In the genomic region with DNA sequence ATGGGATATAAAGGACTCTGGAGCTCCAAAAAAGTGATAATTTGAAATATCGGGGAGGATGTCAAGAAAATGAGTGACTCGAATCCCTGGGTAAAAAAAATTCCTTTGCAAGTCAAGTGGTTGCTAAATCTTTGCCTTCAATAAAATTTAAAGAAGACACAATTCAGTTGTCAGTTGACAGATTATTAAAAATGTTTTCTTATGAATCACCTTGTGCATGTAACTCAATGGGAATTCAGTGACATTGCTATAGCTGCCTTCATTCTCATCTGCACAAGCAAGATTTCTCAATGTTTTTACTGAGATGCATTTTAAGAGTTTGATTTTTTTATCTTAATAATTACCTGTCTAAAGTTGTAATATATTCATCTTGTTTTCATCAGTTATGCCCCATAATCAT, we compare ENCODE assay signal across 28 cellular contexts.
A peak's percentile ranks its signal among the peaks of the same experiment; 100 is the strongest.
DNase-seq lines count a peak whose midpoint lies in the region; ATAC-seq and TF ChIP-seq lines count a peak whose summit lies in the region.
"Had no signal": no experiment of that assay in that cellular context is flagged by ENCODE, and none has a peak within 500 bp of the region (broad histone marks: within the 10 kb centered on the region; RNA-seq: fewer than 3 reads in every experiment).

No MANE protein-coding gene starts in this region.

- H3K4me2 ChIP-seq in PC-3 (ENCODE audit: low read length), result peak overlapping the region; percentile 41

- H3K79me2 ChIP-seq in PC-3 (ENCODE audit: low read length), result no peaks in the 10 kb centered on the region

- no peak for TF ChIP-seq POLR2A in testis (IDR thresholded peaks at IDR 0.05)

- POLR2A ChIA-PET in PC-3 (lab: Charles Lee; ENCODE audit: unreplicated experiment), result no interaction called here

- CTCF ChIA-PET in PC-3 (lab: Charles Lee), result no interaction called here

- TF ChIP-seq CTCF in PC-3 (conservative IDR thresholded peaks at IDR 0.05; ENCODE audit: low read depth, low read length) (no peak), choroid plexus epithelial cell (conservative IDR thresholded peaks at IDR 0.05; ENCODE audit: low read depth, low read length) (no peak), testis (IDR thresholded peaks at IDR 0.05) (no peak)

- H3K27me3 ChIP-seq in PC-3 (ENCODE audit: low read length) (no peaks in the 10 kb centered on the region), testis (no peaks in the 10 kb centered on the region)
- H3K27me3 ChIP-seq: adrenal gland, right atrium auricular region had no signal

- no peak for ATAC-seq in PC-3
- ATAC-seq: activated CD8-positive, alpha-beta T cell treated with anti-CD3 and anti-CD28 coated beads, Interleukin-2, amount 10 ng/mL, durations not matched to agents 7 days and 5 days; GM12878; stimulated activated naive CD8-positive, alpha-beta T cell treated with anti-CD3 and anti-CD28 coated beads, Interleukin-15, Interleukin-2, amounts not matched to agents 100 U/mL and 50 U/mL, for 24 hours had no signal

- no peak overlapping the region for H2AFZ ChIP-seq in PC-3 (ENCODE audit: low read length)

- no peak overlapping the region for H3K4me3 ChIP-seq in PC-3 (ENCODE audit: low read length)
- no peak overlapping the region for H3K4me3 ChIP-seq in choroid plexus epithelial cell (ENCODE audit: low read depth, low read length)
- no peak overlapping the region for H3K4me3 ChIP-seq in testis
- H3K4me3 ChIP-seq: adrenal gland, GM12878, left ventricle myocardium inferior, right atrium auricular region had no signal

- intact Hi-C loops in PC-3 (cut with micrococcal nuclease), result loop anchor here (10.0 kb wide), 1 partner anchor 80 kb away; no protein-coding TSS in a partner anchor
- intact Hi-C loops in testis (cut with DNase I; ENCODE audit: low total_unique reads), result no loop called here

- no peaks in the 10 kb centered on the region for H3F3A ChIP-seq in PC-3 (ENCODE audit: low read length, unreplicated experiment)

- DNase-seq in A172 (ENCODE audit: low spot score) (peak; percentile 14), GM04504 (ENCODE audit: low read depth) (peak; percentile 32), PC-3 (peak; percentile 75), choroid plexus epithelial cell (ENCODE audit: low read depth) (peak; percentile 36), testis (no peak), NCI-H1417 (lab: John Stamatoyannopoulos, UW) (no peak), NCI-H2196 treated with DMSO at 0.1 percent for 48 hours (lab: John Stamatoyannopoulos, UW; ENCODE audit: unreplicated experiment) (no peak), DMS 273 (lab: John Stamatoyannopoulos, UW; ENCODE audit: unreplicated experiment) (no peak)
- DNase-seq: 8988T; activated CD4-positive, alpha-beta T cell treated with anti-CD3 and anti-CD28 coated beads for 4 hours; activated CD8-positive, alpha-beta T cell treated with anti-CD3 and anti-CD28 coated beads, Interleukin-2, amount 10 ng/mL, durations not matched to agents 7 days and 5 days; activated naive CD4-positive, alpha-beta T cell treated with anti-CD3 and anti-CD28 coated beads for 36 hours; adrenal gland; CD4-positive, alpha-beta T cell; DND-41; left ventricle myocardium inferior; mesendoderm; NCI-H2081; NCI-H2227 treated with DMSO at 0.1 percent for 48 hours; NCI-H69; SHP77 treated with DMSO at 0.1 percent for 48 hours; stimulated activated CD4-positive, alpha-beta T cell treated with anti-CD3 and anti-CD28 coated beads, Interleukin-1b, Interleukin-23, amount 100 ng/mL, for 48 hours; stimulated activated naive CD8-positive, alpha-beta T cell treated with anti-CD3 and anti-CD28 coated beads, Interleukin-15, Interleukin-2, amounts not matched to agents 100 U/mL and 50 U/mL, for 24 hours; SW 1271; T-helper 9 cell; WERI-Rb-1 had no signal

- H3K9me2 ChIP-seq in PC-3 (replicated peaks; ENCODE audit: low read length), result no peaks in the 10 kb centered on the region

- H3K36me3 ChIP-seq in PC-3 (ENCODE audit: low read depth, low read length), result no peaks in the 10 kb centered on the region
- no peaks in the 10 kb centered on the region for H3K36me3 ChIP-seq in testis (ENCODE audit: low read depth, missing control alignments)
- H3K36me3 ChIP-seq: adrenal gland, left ventricle myocardium inferior, right atrium auricular region, WERI-Rb-1 had no signal

- peaks cover 42% of the 10 kb centered on the region for H3K4me1 ChIP-seq in PC-3 (ENCODE audit: insufficient read depth, low read length)
- H3K4me1 ChIP-seq in testis, result no peaks in the 10 kb centered on the region
- H3K4me1 ChIP-seq: adrenal gland, left ventricle myocardium inferior, right atrium auricular region had no signal

- BruUV-seq in PC-3 (replicated peaks; lab: Mats Ljungman, UMichigan), result no TSS peak

- no peaks in the 10 kb centered on the region for H3K9me3 ChIP-seq in PC-3 (ENCODE audit: low read length)
- H3K9me3 ChIP-seq in testis, result no peaks in the 10 kb centered on the region
- H3K9me3 ChIP-seq: adrenal gland, left ventricle myocardium inferior, right atrium auricular region had no signal

- no peak overlapping the region for H3K27ac ChIP-seq in PC-3 (ENCODE audit: low read length)
- no peak overlapping the region for H3K27ac ChIP-seq in testis
- H3K27ac ChIP-seq: adrenal gland, left ventricle myocardium inferior, right atrium auricular region, WERI-Rb-1 had no signal

- H3K9ac ChIP-seq in PC-3 (ENCODE audit: low read length), result no peak overlapping the region

- WGBS in testis, 2 donors, result 91 to 93% methylated on average over 2 of the region's 2 CpGs

- H4K20me1 ChIP-seq in PC-3 (ENCODE audit: low read length), result no peaks in the 10 kb centered on the region

Comparison
In these comparisons a context has a peak if more than half of its experiments do, and no peak if none do; other contexts are left out.
1. DNase-seq: peak in A172 (single experiment), GM04504 (single experiment), PC-3 (single experiment) and choroid plexus epithelial cell (single experiment); none in testis (single experiment), NCI-H1417 (0 of 3), NCI-H2196 treated with DMSO at 0.1 percent for 48 hours (single experiment) and DMS 273 (single experiment).